In genomic region chr6:141833001-141833655, GRCh38 we compare ENCODE assay signal across 26 cellular contexts.
"Had no signal": no experiment of that assay in that cellular context is flagged by ENCODE, and none has a peak within 500 bp of the region (broad histone marks: within the 10 kb centered on the region; RNA-seq: fewer than 3 reads in every experiment).

No MANE protein-coding gene starts in this region.

- ATAC-seq: activated CD8-positive, alpha-beta T cell treated with anti-CD3 and anti-CD28 coated beads for 36 hours; activated T-cell treated with anti-CD3 and anti-CD28 coated beads, Interleukin-2, amount 50 U/mL, for 72 hours had no signal

- H3K4me1 Mint-ChIP-seq: activated naive CD4-positive, alpha-beta T cell treated with anti-CD3 and anti-CD28 coated beads, Interleukin-2, amount 10 ng/mL, durations not matched to agents 7 days and 5 days; activated naive CD8-positive, alpha-beta T cell treated with anti-CD3 and anti-CD28 coated beads for 36 hours had no signal

- H3K4me1 ChIP-seq: SJCRH30 had no signal

- H3K27ac Mint-ChIP-seq: activated CD8-positive, alpha-beta T cell treated with anti-CD3 and anti-CD28 coated beads for 36 hours; activated naive CD4-positive, alpha-beta T cell treated with anti-CD3 and anti-CD28 coated beads, Interleukin-2, amount 10 ng/mL, durations not matched to agents 7 days and 5 days; activated naive CD8-positive, alpha-beta T cell treated with anti-CD3 and anti-CD28 coated beads for 36 hours; activated T-cell treated with anti-CD3 and anti-CD28 coated beads, Interleukin-2, amount 50 U/mL, for 72 hours; activated T-helper 2 cell treated with anti-CD3 and anti-CD28 coated beads, Interferon-gamma antibody, Interleukin-2, Interleukin-4, amounts not matched to agents 10 μg/mL and 5 μg/mL and 100 μg/mL, durations not matched to agents 14 hours and 24 hours and 36 hours had no signal

- H3K36me3 Mint-ChIP-seq: activated naive CD4-positive, alpha-beta T cell treated with anti-CD3 and anti-CD28 coated beads, Interleukin-2, amount 10 ng/mL, durations not matched to agents 7 days and 5 days; activated naive CD8-positive, alpha-beta T cell treated with anti-CD3 and anti-CD28 coated beads for 36 hours had no signal

- H3K4me2 ChIP-seq: KMS-11 had no signal

- H3K27me3 ChIP-seq: brain microvascular endothelial cell, cardiac muscle cell, SJCRH30 had no signal

- H3K9me3 ChIP-seq: SJCRH30 had no signal

- H3K4me3 ChIP-seq: cardiac muscle cell, SJCRH30 had no signal

- H3K27ac ChIP-seq: brain microvascular endothelial cell, cardiac muscle cell, KMS-11, RWPE1, SJCRH30 had no signal

- H3K9ac ChIP-seq: KMS-11 had no signal

- DNase-seq: activated CD4-positive, alpha-beta T cell treated with anti-CD3 and anti-CD28 coated beads, Interleukin-2, amount 50 U/mL, for 1 hour; activated CD4-positive, CD25-positive, alpha-beta regulatory T cell; activated CD8-positive, alpha-beta memory T cell treated with anti-CD3 and anti-CD28 coated beads, Interleukin-2, amount 50 U/mL, for 4 hours; activated CD8-positive, alpha-beta T cell treated with anti-CD3 and anti-CD28 coated beads for 36 hours; activated gamma-delta T cell treated with Interleukin-2 at 50 U/mL for 16 hours; activated naive CD4-positive, alpha-beta T cell treated with anti-CD3 and anti-CD28 coated beads, Interleukin-2, amount 10 ng/mL, durations not matched to agents 7 days and 5 days; activated naive CD8-positive, alpha-beta T cell treated with anti-CD3 and anti-CD28 coated beads for 36 hours; activated T-cell treated with anti-CD3 and anti-CD28 coated beads, Interleukin-2, amount 50 U/mL, for 72 hours; brain microvascular endothelial cell; NCI-H1092; NCI-H1417; NCI-H1930; NCI-H2107; NCI-H2171 treated with DMSO at 0.1 percent for 48 hours; NCI-H226; NCI-H526; NCI-H774; Right ventricle myocardium superior; T-helper 2 cell; T1000 had no signal

- H3K4me3 Mint-ChIP-seq: activated CD8-positive, alpha-beta T cell treated with anti-CD3 and anti-CD28 coated beads for 36 hours; activated naive CD4-positive, alpha-beta T cell treated with anti-CD3 and anti-CD28 coated beads, Interleukin-2, amount 10 ng/mL, durations not matched to agents 7 days and 5 days; activated naive CD8-positive, alpha-beta T cell treated with anti-CD3 and anti-CD28 coated beads for 36 hours; activated T-cell treated with anti-CD3 and anti-CD28 coated beads, Interleukin-2, amount 50 U/mL, for 72 hours had no signal

- FAIRE-seq: TTC549 had no signal

- H3K27me3 Mint-ChIP-seq: activated CD8-positive, alpha-beta T cell treated with anti-CD3 and anti-CD28 coated beads for 36 hours; activated naive CD4-positive, alpha-beta T cell treated with anti-CD3 and anti-CD28 coated beads, Interleukin-2, amount 10 ng/mL, durations not matched to agents 7 days and 5 days; activated naive CD8-positive, alpha-beta T cell treated with anti-CD3 and anti-CD28 coated beads for 36 hours had no signal

- H3K9me3 Mint-ChIP-seq: activated CD8-positive, alpha-beta T cell treated with anti-CD3 and anti-CD28 coated beads for 36 hours; activated naive CD4-positive, alpha-beta T cell treated with anti-CD3 and anti-CD28 coated beads, Interleukin-2, amount 10 ng/mL, durations not matched to agents 7 days and 5 days; activated T-helper 2 cell treated with anti-CD3 and anti-CD28 coated beads, Interferon-gamma antibody, Interleukin-2, Interleukin-4, amounts not matched to agents 10 μg/mL and 5 μg/mL and 100 μg/mL, durations not matched to agents 14 hours and 24 hours and 36 hours had no signal

- H3K36me3 ChIP-seq: brain microvascular endothelial cell, cardiac muscle cell, SJCRH30 had no signal
